In genomic region chr4:16890651-16891050, GRCh38 we compare ENCODE assay signal across 1 cellular context.
TF ChIP-seq lines count a peak whose summit lies in the region.

No MANE protein-coding gene starts in this region.

TF ChIP-seq in endothelial cell of umbilical vein, 7 proteins besides CTCF, POLR2A, EP300 and RAD21 (continued from another document):
- TF ChIP-seq MAX (IDR thresholded peaks at IDR 0.05; ENCODE audit: insufficient read depth, insufficient read length), result no peak
- no peak for TF ChIP-seq GATA2 (IDR thresholded peaks at IDR 0.05; ENCODE audit: insufficient read depth, insufficient read length, low read depth, low read length)
- TF ChIP-seq MYC (IDR thresholded peaks at IDR 0.05; ENCODE audit: low read depth, low read length), result no peak
- no peak for TF ChIP-seq POLR2AphosphoS5 (IDR thresholded peaks at IDR 0.05; ENCODE audit: insufficient read depth, low read depth, low read length)
